10 cellular contexts compared by ENCODE assay signal in genomic region chr2:101793277-101793969, GRCh38.
DNase-seq lines count a peak whose midpoint lies in the region.
"Had no signal": no experiment of that assay in that cellular context is flagged by ENCODE, and none has a peak within 500 bp of the region (broad histone marks: within the 10 kb centered on the region; RNA-seq: fewer than 3 reads in every experiment).

No MANE protein-coding gene starts in this region.

- peak overlapping the region; percentile 67 for H3K27ac ChIP-seq in temporal lobe (ENCODE audit: low read depth, low read length)

- peak; percentile 27 for DNase-seq in NCI-H345 (lab: John Stamatoyannopoulos, UW)
- no peak for DNase-seq in NCI-H345 treated with DMSO at 0.1 percent for 48 hours (lab: John Stamatoyannopoulos, UW; ENCODE audit: unreplicated experiment)
- peak in 32 of 58 donors; percentile 18 to 73 (median 44) for DNase-seq in anterior cingulate cortex (lab: John Stamatoyannopoulos, UW)
- peak; percentile 46 for DNase-seq in iPS-NIHi11 (ENCODE audit: low spot score)
- no peak for DNase-seq in UCSD-AML1 (lab: John Stamatoyannopoulos, UW; ENCODE audit: unreplicated experiment)
- DNase-seq in NCI-H1436 (lab: John Stamatoyannopoulos, UW): no peak
- DNase-seq in HUDEP-2 (lab: John Stamatoyannopoulos, UW; ENCODE audit: unreplicated experiment in 76 of 76): no peak
- DNase-seq: GOT3; stimulated activated CD4-positive, alpha-beta T cell treated with anti-CD3 and anti-CD28 coated beads, Interleukin-12 subunit alpha, Interleukin-12 subunit beta, amount 100 ng/mL, for 4 hours had no signal

Comparison
In these comparisons a context has a peak if more than half of its experiments do, and no peak if none do; other contexts are left out.
1. DNase-seq: peak in NCI-H345 (single experiment), anterior cingulate cortex (32 of 58) and iPS-NIHi11 (single experiment); none in NCI-H345 treated with DMSO at 0.1 percent for 48 hours (single experiment), UCSD-AML1 (single experiment), NCI-H1436 (single experiment) and HUDEP-2 (0 of 76).